ENCODE assay signal across 24 cellular contexts in the genomic region with DNA sequence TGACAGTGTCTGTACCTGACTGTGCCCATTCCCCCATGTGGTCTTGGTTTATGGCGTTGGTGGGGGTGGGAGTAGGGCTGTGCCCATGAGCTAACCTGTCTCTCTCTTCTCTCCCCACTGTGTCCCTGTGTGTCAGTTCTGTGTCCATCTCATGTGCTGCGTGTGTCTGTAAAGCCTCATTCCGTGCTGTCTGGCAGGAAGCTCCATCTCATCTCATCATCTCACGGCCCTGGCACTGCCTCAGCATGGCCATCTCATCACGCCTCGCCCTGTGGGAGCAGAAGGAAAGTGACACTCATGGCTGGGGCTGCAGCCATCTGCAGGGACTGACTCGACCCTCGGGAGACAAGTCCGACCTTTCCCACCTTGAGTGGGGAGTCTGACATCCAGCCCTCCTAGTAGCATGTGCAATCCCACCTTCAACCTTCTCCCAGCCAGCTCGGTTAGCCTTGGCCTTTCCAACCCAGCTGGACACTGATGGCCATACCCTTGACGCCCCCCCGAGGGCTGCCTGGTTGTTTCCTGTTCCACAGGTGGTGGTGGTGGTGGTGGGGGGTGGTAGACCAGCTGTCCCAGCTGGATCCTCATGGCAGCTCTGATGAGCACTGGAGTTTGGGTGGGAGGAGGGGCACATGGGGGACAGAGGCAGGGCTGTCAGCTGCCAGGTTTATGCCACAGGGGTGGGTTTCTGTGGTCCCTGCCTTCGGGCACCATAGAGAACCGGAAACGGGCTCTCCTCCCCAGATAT. TPM values are rescaled to one million over a fixed set of nuclear protein-coding genes. Genes with fewer than 3 reads are reported as not detected.
A peak's percentile ranks its signal among the peaks of the same experiment; 100 is the strongest.
DNase-seq lines count a peak whose midpoint lies in the region; ATAC-seq and TF ChIP-seq lines count a peak whose summit lies in the region.
"Had no signal": no experiment of that assay in that cellular context is flagged by ENCODE, and none has a peak within 500 bp of the region (broad histone marks: within the 10 kb centered on the region; RNA-seq: fewer than 3 reads in every experiment).

No MANE protein-coding gene starts in this region.

- H3K79me1 ChIP-seq in trophoblast cell (ENCODE audit: low read length): no peaks in the 10 kb centered on the region

- H3K79me2 ChIP-seq in trophoblast cell (ENCODE audit: control insufficient read depth, insufficient read depth, low read length, poor library complexity): no peaks in the 10 kb centered on the region

- peaks cover 9% of the 10 kb centered on the region for H3K4me1 Mint-ChIP-seq in Caco-2 (ENCODE audit: low read depth, unreplicated experiment)
- H3K4me1 Mint-ChIP-seq: activated B cell treated with CpG ODN at 0.5 μM for 24 hours; stimulated activated memory B cell treated with anti-CD40 and anti-IgM and Interleukin-4, amounts not matched to agents 10 μg/mL and 1 μg/mL and 100 μg/mL, for 72 hours had no signal

- H3K27ac Mint-ChIP-seq in Caco-2 (ENCODE audit: unreplicated experiment): peak overlapping the region; percentile 40
- H3K27ac Mint-ChIP-seq: activated B cell treated with CpG ODN at 0.5 μM for 24 hours; activated CD4-positive, alpha-beta memory T cell treated with anti-CD3 and anti-CD28 coated beads, Interleukin-2, amount 10 ng/mL, durations not matched to agents 7 days and 5 days; activated naive CD4-positive, alpha-beta T cell treated with anti-CD3 and anti-CD28 coated beads for 36 hours; endodermal cell; stimulated activated memory B cell treated with anti-CD40 and anti-IgM and Interleukin-4, amounts not matched to agents 10 μg/mL and 1 μg/mL and 100 μg/mL, for 72 hours had no signal

- CTCF ChIA-PET in Caco-2 (lab: Charles Lee): interaction anchor here (0.7 to 1.9 kb wide), 3 partner anchors 12 to 119 kb away, joined by 3 to 7 read pairs (median 3); no protein-coding TSS in a partner anchor

- DNase-seq in Caco-2 (no peak), SJSA1 (ENCODE audit: low read depth in 1 of 2, low spot score in 2 of 2) (no peak), heart right ventricle (no peak), trophoblast cell (no peak), AML-193 (lab: John Stamatoyannopoulos, UW) (no peak), NCI-H2029 (lab: John Stamatoyannopoulos, UW) (no peak), hepatic stellate cell (ENCODE audit: low spot score) (no peak)
- DNase-seq: activated B cell treated with CpG ODN at 0.5 μM for 24 hours; activated CD4-positive, alpha-beta memory T cell treated with anti-CD3 and anti-CD28 coated beads, Interleukin-2, amount 10 ng/mL, durations not matched to agents 7 days and 5 days; activated naive CD4-positive, alpha-beta T cell treated with anti-CD3 and anti-CD28 coated beads for 36 hours; activated T-cell treated with anti-CD3 and anti-CD28 coated beads, Interleukin-2, amount 50 U/mL, for 4 hours; endodermal cell; H7; Kasumi-1; NCI-H1092; NCI-H2029 treated with DMSO at 0.1 percent for 48 hours; NCI-H446 treated with DMSO at 0.1 percent for 48 hours; stimulated activated CD4-positive, alpha-beta T cell treated with anti-CD3 and anti-CD28 coated beads, Interleukin-1b, Interleukin-23, amount 100 ng/mL, for 48 hours had no signal

- no peak overlapping the region for H3K14ac ChIP-seq in trophoblast cell (ENCODE audit: low read length)

- no peaks in the 10 kb centered on the region for H3K27me3 Mint-ChIP-seq in Caco-2 (ENCODE audit: insufficient read depth, unreplicated experiment)

- peaks cover 5% of the 10 kb centered on the region for H3K36me3 Mint-ChIP-seq in Caco-2 (ENCODE audit: insufficient read depth, unreplicated experiment)
- H3K36me3 Mint-ChIP-seq: stimulated activated memory B cell treated with anti-CD40 and anti-IgM and Interleukin-4, amounts not matched to agents 10 μg/mL and 1 μg/mL and 100 μg/mL, for 72 hours had no signal

- H3K4ac ChIP-seq in trophoblast cell (ENCODE audit: low read depth, low read length): no peak overlapping the region

- H2BK120ac ChIP-seq in trophoblast cell (ENCODE audit: insufficient read depth, low read length, poor library complexity): no peak overlapping the region

- peak overlapping the region; percentile 9 for H2BK12ac ChIP-seq in trophoblast cell (ENCODE audit: low read length)

- H3K27ac ChIP-seq in SJSA1 (peak overlapping the region; percentile 99), heart right ventricle (peak overlapping the region in 9 of 10 donors; percentile 32 to 96 (median 76)), trophoblast cell (ENCODE audit: low read depth, low read length) (no peak overlapping the region)
- H3K27ac ChIP-seq: SK-N-MC had no signal

- H3K4me1 ChIP-seq in Caco-2 (peaks cover 32% of the 10 kb centered on the region), SJSA1 (replicated peaks) (peaks cover 51% of the 10 kb centered on the region), heart right ventricle (peaks cover 5 to 90% (median 36%) of the 10 kb centered on the region in 9 donors), trophoblast cell (ENCODE audit: control insufficient read depth in 1 of 2, insufficient read depth in 2 of 2, low read length in 2 of 2) (no peaks in the 10 kb centered on the region)

- no TSS peak for BruUV-seq in Caco-2 (replicated peaks; lab: Mats Ljungman, UMichigan)

- ATAC-seq in heart right ventricle (peak in 4 of 8 donors; percentile 2 to 19 (median 9)), HG02588 (IDR thresholded peaks at IDR 0.05; ENCODE audit: unreplicated experiment) (no peak)
- ATAC-seq: activated T-cell treated with anti-CD3 and anti-CD28 coated beads, Interleukin-2, amount 50 U/mL, for 4 hours; Panc1; sciatic nerve; stimulated activated memory B cell treated with anti-CD40 and anti-IgM and Interleukin-4, amounts not matched to agents 10 μg/mL and 1 μg/mL and 100 μg/mL, for 72 hours had no signal

- H3K9ac ChIP-seq in trophoblast cell (ENCODE audit: low read length): no peak overlapping the region

- no peaks in the 10 kb centered on the region for H3K27me3 ChIP-seq in Caco-2 (replicated peaks; ENCODE audit: control insufficient read depth, insufficient read depth, low read length)
- no peaks in the 10 kb centered on the region for H3K27me3 ChIP-seq in SJSA1 (replicated peaks)
- H3K27me3 ChIP-seq in heart right ventricle: no peaks in the 10 kb centered on the region
- no peaks in the 10 kb centered on the region for H3K27me3 ChIP-seq in trophoblast cell (ENCODE audit: insufficient read depth, low read length)

- H2AFZ ChIP-seq in trophoblast cell (ENCODE audit: insufficient read depth, low read length, poor library complexity): peak overlapping the region; percentile 8

- no peak overlapping the region for H3K18ac ChIP-seq in trophoblast cell (ENCODE audit: low read length)

- POLR2A ChIA-PET in Caco-2 (lab: Charles Lee): interaction anchor here (0.6 kb wide), 1 partner anchor 79 kb away, joined by 9 read pairs; no protein-coding TSS in a partner anchor

- WGBS in heart right ventricle, 2 donors: 60 to 69% methylated on average over 15 of the region's 15 CpGs
- WGBS in trophoblast cell (ENCODE audit: extremely low coverage, insufficient coverage, insufficient read length): no CpG with 5 or more reads among the region's 15 CpGs

- TF ChIP-seq CTCF in Caco-2 (IDR thresholded peaks at IDR 0.05; ENCODE audit: insufficient read depth in 1 of 2, low read depth in 1 of 2, low read length in 1 of 2, severe bottlenecking in 1 of 2, unreplicated experiment in 1 of 2) (no peak), heart right ventricle (IDR thresholded peaks at IDR 0.05) (no peak)

- H2BK5ac ChIP-seq in trophoblast cell (ENCODE audit: low read depth, low read length, poor library complexity): no peak overlapping the region

- peak overlapping the region; percentile 5 for H2AK5ac ChIP-seq in trophoblast cell (ENCODE audit: low read length)

- no peak overlapping the region for H4K12ac ChIP-seq in trophoblast cell (ENCODE audit: low read depth, low read length)

- H3K4me3 Mint-ChIP-seq in Caco-2 (ENCODE audit: unreplicated experiment): no peak overlapping the region
- H3K4me3 Mint-ChIP-seq: activated B cell treated with CpG ODN at 0.5 μM for 24 hours; activated CD4-positive, alpha-beta memory T cell treated with anti-CD3 and anti-CD28 coated beads, Interleukin-2, amount 10 ng/mL, durations not matched to agents 7 days and 5 days; activated naive CD4-positive, alpha-beta T cell treated with anti-CD3 and anti-CD28 coated beads for 36 hours; activated T-cell treated with anti-CD3 and anti-CD28 coated beads, Interleukin-2, amount 50 U/mL, for 4 hours; endodermal cell; stimulated activated memory B cell treated with anti-CD40 and anti-IgM and Interleukin-4, amounts not matched to agents 10 μg/mL and 1 μg/mL and 100 μg/mL, for 72 hours had no signal

- intact Hi-C loops in Caco-2 (cut with micrococcal nuclease; ENCODE audit: unreplicated experiment): no loop called here
- intact Hi-C loops in heart right ventricle (cut with DNase I): no loop called here

- H3K9me3 ChIP-seq in Caco-2: peaks cover 8% of the 10 kb centered on the region
- H3K9me3 ChIP-seq in SJSA1 (replicated peaks): peaks cover 4% of the 10 kb centered on the region
- H3K9me3 ChIP-seq in heart right ventricle: peaks cover 0 to 6% (median 0%) of the 10 kb centered on the region in 11 donors
- H3K9me3 ChIP-seq in trophoblast cell (ENCODE audit: insufficient read depth, low read depth, low read length): peaks cover 2% of the 10 kb centered on the region

- H3K36me3 ChIP-seq in Caco-2 (ENCODE audit: control insufficient read depth, insufficient read depth, low read length): no peaks in the 10 kb centered on the region
- H3K36me3 ChIP-seq in SJSA1: no peaks in the 10 kb centered on the region
- H3K36me3 ChIP-seq in heart right ventricle: peaks cover 0 to 22% (median 0%) of the 10 kb centered on the region in 9 donors
- H3K36me3 ChIP-seq in trophoblast cell (ENCODE audit: control insufficient read depth in 1 of 2, insufficient read depth in 2 of 2, low read length in 2 of 2): no peaks in the 10 kb centered on the region

- H3K4me3 ChIP-seq in Caco-2 (ENCODE audit: low read depth, low read length): no peak overlapping the region
- no peak overlapping the region for H3K4me3 ChIP-seq in SJSA1
- H3K4me3 ChIP-seq in heart right ventricle: no peak overlapping the region
- no peak overlapping the region for H3K4me3 ChIP-seq in trophoblast cell (ENCODE audit: low read depth, low read length)
- H3K4me3 ChIP-seq: SK-N-MC, thoracic aorta had no signal

- peaks cover 15% of the 10 kb centered on the region for H3K9me3 Mint-ChIP-seq in Caco-2 (ENCODE audit: unreplicated experiment)
- H3K9me3 Mint-ChIP-seq: endodermal cell; stimulated activated memory B cell treated with anti-CD40 and anti-IgM and Interleukin-4, amounts not matched to agents 10 μg/mL and 1 μg/mL and 100 μg/mL, for 72 hours had no signal

- H4K91ac ChIP-seq in trophoblast cell (ENCODE audit: low read depth, low read length): no peak overlapping the region

- H3K23ac ChIP-seq in trophoblast cell (ENCODE audit: low read length): no peak overlapping the region

- no peak overlapping the region for H4K8ac ChIP-seq in trophoblast cell (ENCODE audit: low read depth, low read length)

- H3K4me2 ChIP-seq in trophoblast cell (ENCODE audit: low read length): no peak overlapping the region

RNA-seq across cellular contexts. Expression of a gene that starts 19.0 kb away (rescaled TPM):
- total RNA-seq in Caco-2 (2022) (0.07 TPM in 2 replicates), heart right ventricle (100 to 1,000 TPM; 124 to 407 (median 234) TPM)
- total RNA-seq in SJSA1 (2014; rRNA removed; shearing (Covaris generic)): 0.11 and 0.63 TPM in 2 replicates
- polyA plus RNA-seq in heart right ventricle: 100 to 1,000 TPM; 111 to 184 TPM
- polyA plus RNA-seq in trophoblast cell (2013): 0.11 and 0.14 TPM in 2 replicates
- total RNA-seq: sciatic nerve had no signal

Comparison
In these comparisons a context has a peak if more than half of its experiments do, and no peak if none do; other contexts are left out.
1. RNA of a gene that starts 19.0 kb away (total RNA-seq): 124 to 407 TPM in heart right ventricle; 0.11 to 0.63 TPM in SJSA1 and 0.07 TPM in Caco-2; every median in the first group is over 10 times any median in the second.